In the genomic region with DNA sequence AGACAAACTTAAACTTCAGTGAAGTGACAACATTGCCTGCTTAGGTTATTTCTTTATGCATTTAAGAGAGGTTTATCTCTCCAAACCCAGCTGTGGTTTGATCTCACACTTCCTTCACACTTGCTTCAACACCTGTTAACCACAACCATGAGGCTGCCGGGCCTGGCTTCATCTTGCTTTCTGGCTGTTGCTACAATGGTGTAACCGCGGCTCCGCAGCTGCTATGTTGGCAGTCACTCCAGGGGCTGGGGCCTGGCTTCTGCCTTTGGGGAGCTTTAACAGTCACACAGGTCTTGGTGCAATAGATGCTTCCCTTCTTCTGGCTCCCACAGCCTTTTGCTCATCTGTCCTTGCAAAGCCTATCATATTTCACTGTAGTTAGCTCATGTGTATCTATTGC, we compare ENCODE assay signal across 12 cellular contexts.
DNase-seq lines count a peak whose midpoint lies in the region; ATAC-seq and TF ChIP-seq lines count a peak whose summit lies in the region.
"Had no signal": no experiment of that assay in that cellular context is flagged by ENCODE, and none has a peak within 500 bp of the region (broad histone marks: within the 10 kb centered on the region; RNA-seq: fewer than 3 reads in every experiment).

No MANE protein-coding gene starts in this region.

- TF ChIP-seq CTCF in right atrium auricular region (IDR thresholded peaks at IDR 0.05): no peak

- H3K27ac Mint-ChIP-seq in activated CD4-positive, alpha-beta T cell treated with anti-CD3 and anti-CD28 coated beads, Interleukin-2, amount 10 ng/mL, durations not matched to agents 7 days and 5 days: peak overlapping the region; percentile 63
- peak overlapping the region in 1 of 2 donors; percentile 77 for H3K27ac Mint-ChIP-seq in effector memory CD8-positive, alpha-beta T cell
- H3K27ac Mint-ChIP-seq: CD14-positive monocyte had no signal

- no peak overlapping the region for H3K27ac ChIP-seq in right atrium auricular region
- H3K27ac ChIP-seq: cardiac muscle cell, sigmoid colon had no signal

- peaks cover 7% of the 10 kb centered on the region for H3K27me3 Mint-ChIP-seq in activated CD4-positive, alpha-beta T cell treated with anti-CD3 and anti-CD28 coated beads, Interleukin-2, amount 10 ng/mL, durations not matched to agents 7 days and 5 days
- peaks cover 11 to 33% of the 10 kb centered on the region in 2 donors for H3K27me3 Mint-ChIP-seq in effector memory CD8-positive, alpha-beta T cell

- H3K36me3 Mint-ChIP-seq in activated CD4-positive, alpha-beta T cell treated with anti-CD3 and anti-CD28 coated beads, Interleukin-2, amount 10 ng/mL, durations not matched to agents 7 days and 5 days (ENCODE audit: low read depth): no peaks in the 10 kb centered on the region
- H3K36me3 Mint-ChIP-seq in effector memory CD8-positive, alpha-beta T cell (ENCODE audit: insufficient read depth): peaks cover 4% of the 10 kb centered on the region
- H3K36me3 Mint-ChIP-seq: CD14-positive monocyte had no signal

- no peaks in the 10 kb centered on the region for H3K36me3 ChIP-seq in right atrium auricular region
- H3K36me3 ChIP-seq: cardiac muscle cell, sigmoid colon had no signal

- ATAC-seq in Right ventricle myocardium inferior: no peak
- ATAC-seq in effector memory CD8-positive, alpha-beta T cell (replicated peaks): peak; percentile 100
- peak; percentile 49 for ATAC-seq in stimulated activated naive CD8-positive, alpha-beta T cell treated with anti-CD3 and anti-CD28 coated beads, Interleukin-15, Interleukin-2, amounts not matched to agents 100 U/mL and 50 U/mL, for 24 hours

- H3K9me3 ChIP-seq in right atrium auricular region: no peaks in the 10 kb centered on the region
- H3K9me3 ChIP-seq: sigmoid colon had no signal

- H3K9me3 Mint-ChIP-seq in activated CD4-positive, alpha-beta T cell treated with anti-CD3 and anti-CD28 coated beads, Interleukin-2, amount 10 ng/mL, durations not matched to agents 7 days and 5 days: peaks cover 3% of the 10 kb centered on the region
- H3K9me3 Mint-ChIP-seq in effector memory CD8-positive, alpha-beta T cell: no peaks in the 10 kb centered on the region

- peaks cover 13% of the 10 kb centered on the region for H3K4me1 Mint-ChIP-seq in activated CD4-positive, alpha-beta T cell treated with anti-CD3 and anti-CD28 coated beads, Interleukin-2, amount 10 ng/mL, durations not matched to agents 7 days and 5 days
- peaks cover 16 to 18% of the 10 kb centered on the region in 2 donors for H3K4me1 Mint-ChIP-seq in effector memory CD8-positive, alpha-beta T cell (ENCODE audit: low read depth in 2 of 2)
- H3K4me1 Mint-ChIP-seq: CD14-positive monocyte had no signal

- CTCF ChIA-PET in activated CD4-positive, alpha-beta T cell treated with anti-CD3 and anti-CD28 coated beads, Interleukin-2, amount 10 ng/mL, durations not matched to agents 7 days and 5 days (lab: Charles Lee): interaction anchor here (1.0 kb wide), 1 partner anchor 11 kb away, joined by 3 read pairs; no protein-coding TSS in a partner anchor

- DNase-seq in Right ventricle myocardium inferior (ENCODE audit: missing footprints) (peak; percentile 65), right atrium auricular region (ENCODE audit: low spot score) (no peak), NCI-H345 treated with DMSO at 0.1 percent for 48 hours (lab: John Stamatoyannopoulos, UW; ENCODE audit: unreplicated experiment) (no peak), OCI-M2 (lab: John Stamatoyannopoulos, UW; ENCODE audit: unreplicated experiment) (no peak), SIG-M5 treated with dmso at 0.1 percent for 504 hours (lab: John Stamatoyannopoulos, UW; ENCODE audit: unreplicated experiment) (no peak)
- peak; percentile 76 for DNase-seq in activated CD4-positive, alpha-beta T cell treated with anti-CD3 and anti-CD28 coated beads, Interleukin-2, amount 10 ng/mL, durations not matched to agents 7 days and 5 days
- DNase-seq in effector memory CD8-positive, alpha-beta T cell: peak; percentile 64 to 74 (median 65)
- DNase-seq in stimulated activated naive CD8-positive, alpha-beta T cell treated with anti-CD3 and anti-CD28 coated beads, Interleukin-15, Interleukin-2, amounts not matched to agents 100 U/mL and 50 U/mL, for 24 hours: peak; percentile 19
- DNase-seq: SHP77, sigmoid colon had no signal

- no peak overlapping the region for H3K4me3 Mint-ChIP-seq in activated CD4-positive, alpha-beta T cell treated with anti-CD3 and anti-CD28 coated beads, Interleukin-2, amount 10 ng/mL, durations not matched to agents 7 days and 5 days
- peak overlapping the region in 1 of 2 donors; percentile 47 for H3K4me3 Mint-ChIP-seq in effector memory CD8-positive, alpha-beta T cell
- H3K4me3 Mint-ChIP-seq: CD14-positive monocyte had no signal

- H3K4me3 ChIP-seq in right atrium auricular region: no peak overlapping the region
- H3K4me3 ChIP-seq: cardiac muscle cell, sigmoid colon had no signal

- H3K27me3 ChIP-seq in right atrium auricular region: no peaks in the 10 kb centered on the region
- H3K27me3 ChIP-seq: cardiac muscle cell, sigmoid colon had no signal

- POLR2A ChIA-PET in activated CD4-positive, alpha-beta T cell treated with anti-CD3 and anti-CD28 coated beads, Interleukin-2, amount 10 ng/mL, durations not matched to agents 7 days and 5 days (lab: Charles Lee): no interaction called here

- no peaks in the 10 kb centered on the region for H3K4me1 ChIP-seq in right atrium auricular region

- intact Hi-C loops in Right ventricle myocardium inferior (cut with DNase I): no loop called here

Comparison
In these comparisons a context has a peak if more than half of its experiments do, and no peak if none do; other contexts are left out.
1. DNase-seq: peak in Right ventricle myocardium inferior (single experiment), activated CD4-positive, alpha-beta T cell treated with anti-CD3 and anti-CD28 coated beads, Interleukin-2, amount 10 ng/mL, durations not matched to agents 7 days and 5 days (single experiment), effector memory CD8-positive, alpha-beta T cell (3 of 3) and stimulated activated naive CD8-positive, alpha-beta T cell treated with anti-CD3 and anti-CD28 coated beads, Interleukin-15, Interleukin-2, amounts not matched to agents 100 U/mL and 50 U/mL, for 24 hours (single experiment); none in right atrium auricular region (single experiment), NCI-H345 treated with DMSO at 0.1 percent for 48 hours (single experiment), OCI-M2 (single experiment) and SIG-M5 treated with dmso at 0.1 percent for 504 hours (single experiment).